Comparison of ENCODE assay signal across 8 cellular contexts in genomic region chr3:48548731-48549705, GRCh38. TPM values are rescaled to one million over a fixed set of nuclear protein-coding genes. Genes with fewer than 3 reads are reported as not detected.
DNase-seq lines count a peak whose midpoint lies in the region; TF ChIP-seq lines count a peak whose summit lies in the region.

No MANE protein-coding gene starts in this region.

- H3K4me1 ChIP-seq in SJSA1 (replicated peaks) = no peaks in the 10 kb centered on the region
- H3K4me1 ChIP-seq in osteoblast (ENCODE audit: insufficient read depth, low read length) = no peaks in the 10 kb centered on the region
- no peaks in the 10 kb centered on the region for H3K4me1 ChIP-seq in thyroid gland

- 64 to 66% methylated on average over 6 to 10 of the region's 10 CpGs for WGBS in thyroid gland, 2 donors

- H3K79me2 ChIP-seq in osteoblast (ENCODE audit: insufficient read depth, low read length) = no peaks in the 10 kb centered on the region

- H3K27me3 ChIP-seq in SJSA1 (replicated peaks) = no peaks in the 10 kb centered on the region
- no peaks in the 10 kb centered on the region for H3K27me3 ChIP-seq in osteoblast (ENCODE audit: insufficient read depth, low read length)
- H3K27me3 ChIP-seq in thyroid gland = no peaks in the 10 kb centered on the region

- H3K4me3 ChIP-seq in Jurkat, Clone E6-1 (ENCODE audit: low read length) = no peak overlapping the region
- H3K4me3 ChIP-seq in SJSA1 = no peak overlapping the region
- H3K4me3 ChIP-seq in osteoblast (ENCODE audit: insufficient read depth, low read length) = no peak overlapping the region
- H3K4me3 ChIP-seq in thyroid gland (replicated peaks in 1 of 3) = no peak overlapping the region

- intact Hi-C loops in thyroid gland (cut with DNase I) = loop anchor here (5.0 kb wide), 2 partner anchors 87 to 147 kb away; no protein-coding TSS in a partner anchor

- no peak overlapping the region for H3K4me2 ChIP-seq in osteoblast (ENCODE audit: insufficient read depth, low read length)

- H3K36me3 ChIP-seq in SJSA1 (peaks cover 14% of the 10 kb centered on the region; the same call in 1 of the 2 replicates), osteoblast (ENCODE audit: insufficient read depth, low read length) (peaks cover 13% of the 10 kb centered on the region), thyroid gland (no peaks in the 10 kb centered on the region)

- H2AFZ ChIP-seq in osteoblast (ENCODE audit: low read length) = no peak overlapping the region

- no peak overlapping the region for H3K27ac ChIP-seq in SJSA1
- no peak overlapping the region for H3K27ac ChIP-seq in osteoblast (ENCODE audit: low read depth, low read length)
- H3K27ac ChIP-seq in thyroid gland = no peak overlapping the region

- TF ChIP-seq POLR2A in thyroid gland (IDR thresholded peaks at IDR 0.05) = no peak

- no peaks in the 10 kb centered on the region for H3K9me3 ChIP-seq in SJSA1 (replicated peaks)
- no peaks in the 10 kb centered on the region for H3K9me3 ChIP-seq in osteoblast (ENCODE audit: low read depth, low read length)
- H3K9me3 ChIP-seq in thyroid gland = no peaks in the 10 kb centered on the region

- H4K20me1 ChIP-seq in osteoblast (ENCODE audit: insufficient read depth, low read length) = no peaks in the 10 kb centered on the region

- peak; percentile 97 for TF ChIP-seq CTCF in osteoblast (IDR thresholded peaks at IDR 0.05; ENCODE audit: extremely low read depth, low read depth, low read length)
- TF ChIP-seq CTCF in thyroid gland (IDR thresholded peaks at IDR 0.05) = peak; percentile 84 to 93 (median 88)

- DNase-seq in NCI-H510A treated with DMSO at 0.1 percent for 48 hours (lab: John Stamatoyannopoulos, UW) = peak; percentile 39
- no peak for DNase-seq in NCI-H510A (lab: John Stamatoyannopoulos, UW)
- DNase-seq in Jurkat, Clone E6-1 (ENCODE audit: low read depth, low spot score) = peak; percentile 58
- DNase-seq in SJSA1 (ENCODE audit: low read depth in 1 of 2, low spot score in 2 of 2) = peak; percentile 58 to 76
- DNase-seq in activated naive CD4-positive, alpha-beta T cell (lab: John Stamatoyannopoulos, UW) = peak; percentile 54 to 83 (median 73)
- peak; percentile 80 for DNase-seq in germinal center (ENCODE audit: low spot score)
- peak; percentile 96 for DNase-seq in osteoblast (ENCODE audit: insufficient read length, low spot score, missing footprints)
- peak; percentile 81 to 85 for DNase-seq in thyroid gland

RNA-seq across cellular contexts. Expression of gene PFKFB4, which starts 7.6 kb away (rescaled TPM):
- 12.8 TPM for polyA plus RNA-seq in Jurkat, Clone E6-1 (2012; ENCODE audit: insufficient read depth, insufficient read length)
- total RNA-seq in SJSA1 (2014; rRNA removed; shearing (Covaris generic)) = 3.3 and 8.9 TPM in 2 replicates
- total RNA-seq in osteoblast (12.3 and 12.4 TPM in 2 replicates), thyroid gland (1 to 10 TPM; 2.3 to 4.9 (median 3.2) TPM)

RNA-seq across cellular contexts. Expression of gene UCN2, which starts 14.6 kb away (rescaled TPM):
- polyA plus RNA-seq in Jurkat, Clone E6-1 (2012; ENCODE audit: insufficient read depth, insufficient read length) = not detected
- total RNA-seq in SJSA1 (2014; rRNA removed; shearing (Covaris generic)) = 10.1 and 12.1 TPM in 2 replicates
- 0.29 and 0.72 TPM in 2 replicates for total RNA-seq in osteoblast
- not detected for total RNA-seq in thyroid gland

RNA-seq across cellular contexts. Expression of gene SHISA5, which starts 45.0 kb away (rescaled TPM):
- polyA plus RNA-seq in Jurkat, Clone E6-1 (2012; ENCODE audit: insufficient read depth, insufficient read length) = 150 TPM
- total RNA-seq in SJSA1 (2014; rRNA removed; shearing (Covaris generic)) = 94.8 and 105 TPM in 2 replicates
- 99.3 and 105 TPM in 2 replicates for total RNA-seq in osteoblast
- total RNA-seq in thyroid gland = 100 to 1,000 TPM in 3 of 4 donors, 10 to 100 TPM in 1; 100.0 to 120 (median 109) TPM

RNA-seq across cellular contexts. Expression of gene COL7A1, which starts 46.1 kb away (rescaled TPM):
- 2.8 TPM for polyA plus RNA-seq in Jurkat, Clone E6-1 (2012; ENCODE audit: insufficient read depth, insufficient read length)
- 86.6 and 136 TPM in 2 replicates for total RNA-seq in SJSA1 (2014; rRNA removed; shearing (Covaris generic))
- 12.7 and 21.4 TPM in 2 replicates for total RNA-seq in osteoblast
- total RNA-seq in thyroid gland = 1 to 10 TPM in 1 of 4 donors, under 1 TPM in 3; 0.34 to 1.0 (median 0.80) TPM
